Comparison of ENCODE assay signal across 1 cellular context in the genomic region with DNA sequence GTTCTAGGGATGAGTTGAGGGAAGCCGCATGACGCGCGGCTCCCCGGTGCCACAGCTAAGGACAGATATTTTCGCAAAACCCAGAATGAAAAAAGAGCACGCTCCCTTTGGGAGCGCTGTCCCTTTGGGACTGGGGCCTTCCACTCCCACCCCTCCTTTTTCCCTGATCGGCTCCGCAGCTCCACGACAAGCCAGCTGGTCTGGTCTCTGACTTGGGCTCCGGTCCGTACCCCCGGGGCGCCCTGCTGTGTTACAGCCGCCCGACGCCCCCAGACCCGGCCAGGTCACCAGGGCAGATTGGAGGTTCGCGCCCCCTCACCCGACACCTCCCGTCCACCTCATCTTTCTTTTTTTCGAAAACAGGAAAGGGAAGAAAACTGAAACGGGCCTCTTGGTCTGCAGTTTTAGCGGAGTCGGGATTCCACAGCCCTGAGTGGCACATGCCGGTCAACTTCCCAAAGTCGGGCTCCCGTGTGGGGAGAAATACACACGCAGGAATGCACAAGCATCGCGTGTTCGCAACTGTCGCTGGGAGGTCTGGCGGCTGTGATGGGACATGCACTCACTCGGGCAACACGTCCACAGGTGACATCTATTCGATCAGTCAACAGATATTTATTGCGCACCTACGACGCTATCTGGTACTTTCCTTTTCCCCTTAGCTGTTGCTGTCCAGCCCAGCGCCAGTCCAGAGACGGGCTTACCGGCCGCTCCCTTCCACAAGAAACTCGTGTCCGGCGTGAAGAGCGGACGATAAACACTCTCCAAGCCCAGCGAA.
TF ChIP-seq lines count a peak whose summit lies in the region.

No MANE protein-coding gene starts in this region.

TF ChIP-seq in WTC11, 78 proteins besides CTCF, POLR2A, EP300 and RAD21 (continued from another document):
- TF ChIP-seq IRF2 (CRISPR knock-in tag; IDR thresholded peaks at IDR 0.05; ENCODE audit: borderline replicate concordance, low read depth), result no peak
- TF ChIP-seq, protein P1, sequence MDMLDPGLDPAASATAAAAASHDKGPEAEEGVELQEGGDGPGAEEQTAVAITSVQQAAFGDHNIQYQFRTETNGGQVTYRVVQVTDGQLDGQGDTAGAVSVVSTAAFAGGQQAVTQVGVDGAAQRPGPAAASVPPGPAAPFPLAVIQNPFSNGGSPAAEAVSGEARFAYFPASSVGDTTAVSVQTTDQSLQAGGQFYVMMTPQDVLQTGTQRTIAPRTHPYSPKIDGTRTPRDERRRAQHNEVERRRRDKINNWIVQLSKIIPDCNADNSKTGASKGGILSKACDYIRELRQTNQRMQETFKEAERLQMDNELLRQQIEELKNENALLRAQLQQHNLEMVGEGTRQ (CRISPR knock-in tag; IDR thresholded peaks at IDR 0.05), result no peak
- TF ChIP-seq ESRRA (CRISPR knock-in tag; IDR thresholded peaks at IDR 0.05; ENCODE audit: borderline replicate concordance), result no peak
- TF ChIP-seq, protein P2, sequence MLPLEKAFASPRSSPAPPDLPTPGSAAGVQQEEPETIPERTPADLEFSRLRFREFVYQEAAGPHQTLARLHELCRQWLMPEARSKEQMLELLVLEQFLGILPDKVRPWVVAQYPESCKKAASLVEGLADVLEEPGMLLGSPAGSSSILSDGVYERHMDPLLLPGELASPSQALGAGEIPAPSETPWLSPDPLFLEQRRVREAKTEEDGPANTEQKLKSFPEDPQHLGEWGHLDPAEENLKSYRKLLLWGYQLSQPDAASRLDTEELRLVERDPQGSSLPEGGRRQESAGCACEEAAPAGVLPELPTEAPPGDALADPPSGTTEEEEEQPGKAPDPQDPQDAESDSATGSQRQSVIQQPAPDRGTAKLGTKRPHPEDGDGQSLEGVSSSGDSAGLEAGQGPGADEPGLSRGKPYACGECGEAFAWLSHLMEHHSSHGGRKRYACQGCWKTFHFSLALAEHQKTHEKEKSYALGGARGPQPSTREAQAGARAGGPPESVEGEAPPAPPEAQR (CRISPR knock-in tag; IDR thresholded peaks at IDR 0.05), result no peak
- no peak for TF ChIP-seq ZNF416 (CRISPR knock-in tag; IDR thresholded peaks at IDR 0.05)
- TF ChIP-seq, protein P3, sequence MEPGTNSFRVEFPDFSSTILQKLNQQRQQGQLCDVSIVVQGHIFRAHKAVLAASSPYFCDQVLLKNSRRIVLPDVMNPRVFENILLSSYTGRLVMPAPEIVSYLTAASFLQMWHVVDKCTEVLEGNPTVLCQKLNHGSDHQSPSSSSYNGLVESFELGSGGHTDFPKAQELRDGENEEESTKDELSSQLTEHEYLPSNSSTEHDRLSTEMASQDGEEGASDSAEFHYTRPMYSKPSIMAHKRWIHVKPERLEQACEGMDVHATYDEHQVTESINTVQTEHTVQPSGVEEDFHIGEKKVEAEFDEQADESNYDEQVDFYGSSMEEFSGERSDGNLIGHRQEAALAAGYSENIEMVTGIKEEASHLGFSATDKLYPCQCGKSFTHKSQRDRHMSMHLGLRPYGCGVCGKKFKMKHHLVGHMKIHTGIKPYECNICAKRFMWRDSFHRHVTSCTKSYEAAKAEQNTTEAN (CRISPR knock-in tag; IDR thresholded peaks at IDR 0.05), result no peak
- TF ChIP-seq EMX1 (CRISPR knock-in tag; IDR thresholded peaks at IDR 0.05), result no peak
- TF ChIP-seq TEAD1 (CRISPR knock-in tag; IDR thresholded peaks at IDR 0.05), result no peak
- no peak for TF ChIP-seq FOXK1 (CRISPR knock-in tag; IDR thresholded peaks at IDR 0.05)
